ENCODE assay signal across 21 cellular contexts in the genomic region with DNA sequence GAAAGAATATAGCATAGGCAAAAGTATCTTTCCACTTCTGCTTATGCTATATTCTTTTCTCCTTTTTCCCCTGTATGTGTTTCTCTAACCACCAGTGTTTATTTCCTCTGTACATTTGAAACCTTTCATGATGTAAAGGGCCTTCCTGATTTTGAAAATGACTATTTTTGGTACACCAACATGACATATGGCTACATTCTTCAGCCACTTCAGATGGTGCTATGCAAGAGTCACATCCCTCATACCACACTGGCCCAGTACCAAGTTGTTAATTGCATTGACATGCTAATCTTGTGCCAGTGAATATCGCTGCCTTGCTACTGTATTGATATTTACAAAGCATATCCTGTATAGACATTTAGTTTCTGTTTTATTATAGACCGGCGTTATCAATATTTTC.
"Had no signal": no experiment of that assay in that cellular context is flagged by ENCODE, and none has a peak within 500 bp of the region (broad histone marks: within the 10 kb centered on the region; RNA-seq: fewer than 3 reads in every experiment).

No MANE protein-coding gene starts in this region.

- H3K4me3 ChIP-seq: cardiac muscle cell, heart right ventricle, sigmoid colon, thoracic aorta, vagina had no signal

- H3K27me3 Mint-ChIP-seq: activated CD4-positive, alpha-beta memory T cell treated with anti-CD3 and anti-CD28 coated beads for 36 hours; activated naive CD4-positive, alpha-beta T cell treated with anti-CD3 and anti-CD28 coated beads, Interleukin-2, amount 10 ng/mL, durations not matched to agents 7 days and 5 days; natural killer cell treated with Interleukin-12 subunit alpha and Interleukin-12 subunit beta and Interleukin-15 and Interleukin-18, amount 100 ng/mL, for 72 hours; progenitor cell of endocrine pancreas; type B pancreatic cell had no signal

- H3K36me3 Mint-ChIP-seq: activated CD4-positive, alpha-beta memory T cell treated with anti-CD3 and anti-CD28 coated beads for 36 hours; activated naive CD4-positive, alpha-beta T cell treated with anti-CD3 and anti-CD28 coated beads, Interleukin-2, amount 10 ng/mL, durations not matched to agents 7 days and 5 days; type B pancreatic cell had no signal

- H3K9me3 ChIP-seq: vagina had no signal

- H3K4me1 Mint-ChIP-seq: activated naive CD4-positive, alpha-beta T cell treated with anti-CD3 and anti-CD28 coated beads, Interleukin-2, amount 10 ng/mL, durations not matched to agents 7 days and 5 days had no signal

- DNase-seq: activated CD4-positive, alpha-beta memory T cell treated with anti-CD3 and anti-CD28 coated beads for 36 hours; activated CD4-positive, alpha-beta T cell treated with anti-CD3 and anti-CD28 coated beads for 48 hours; activated CD4-positive, CD25-positive, alpha-beta regulatory T cell; activated effector memory CD4-positive, alpha-beta T cell treated with anti-CD3 and anti-CD28 coated beads, Interleukin-2, amount 50 U/mL, for 16 hours; activated naive CD4-positive, alpha-beta T cell treated with anti-CD3 and anti-CD28 coated beads, Interleukin-2, amount 10 ng/mL, durations not matched to agents 7 days and 5 days; activated T-cell treated with anti-CD3 and anti-CD28 coated beads, Interleukin-2, amount 50 U/mL, for 72 hours; cortex of kidney; heart right ventricle; islet precursor cell; left cardiac atrium; retina; sigmoid colon; stimulated activated CD4-positive, alpha-beta T cell treated with anti-CD3 and anti-CD28 coated beads, Interleukin-4, amount 100 ng/mL, for 1 hour; stimulated activated naive CD4-positive, alpha-beta T cell treated with Interleukin-2 at 50 U/mL for 16 hours had no signal

- H3K36me3 ChIP-seq: cardiac muscle cell, heart right ventricle, sigmoid colon, thoracic aorta, vagina had no signal

- H3K27ac ChIP-seq: cardiac muscle cell, epithelial cell of prostate, heart right ventricle, sigmoid colon, thoracic aorta, vagina had no signal

- H3K4me1 ChIP-seq: heart right ventricle, sigmoid colon, vagina had no signal

- H3K4me3 Mint-ChIP-seq: activated CD4-positive, alpha-beta memory T cell treated with anti-CD3 and anti-CD28 coated beads for 36 hours; activated naive CD4-positive, alpha-beta T cell treated with anti-CD3 and anti-CD28 coated beads, Interleukin-2, amount 10 ng/mL, durations not matched to agents 7 days and 5 days; activated T-cell treated with anti-CD3 and anti-CD28 coated beads, Interleukin-2, amount 50 U/mL, for 72 hours; natural killer cell treated with Interleukin-12 subunit alpha and Interleukin-12 subunit beta and Interleukin-15 and Interleukin-18, amount 100 ng/mL, for 72 hours; type B pancreatic cell had no signal

- H3K27me3 ChIP-seq: cardiac muscle cell, heart right ventricle, sigmoid colon, vagina had no signal

- ATAC-seq: activated T-cell treated with anti-CD3 and anti-CD28 coated beads, Interleukin-2, amount 50 U/mL, for 72 hours; heart right ventricle; left cardiac atrium; natural killer cell treated with Interleukin-12 subunit alpha and Interleukin-12 subunit beta and Interleukin-15 and Interleukin-18, amount 100 ng/mL, for 72 hours had no signal
